ENCODE assay signal across 15 cellular contexts in the genomic region with DNA sequence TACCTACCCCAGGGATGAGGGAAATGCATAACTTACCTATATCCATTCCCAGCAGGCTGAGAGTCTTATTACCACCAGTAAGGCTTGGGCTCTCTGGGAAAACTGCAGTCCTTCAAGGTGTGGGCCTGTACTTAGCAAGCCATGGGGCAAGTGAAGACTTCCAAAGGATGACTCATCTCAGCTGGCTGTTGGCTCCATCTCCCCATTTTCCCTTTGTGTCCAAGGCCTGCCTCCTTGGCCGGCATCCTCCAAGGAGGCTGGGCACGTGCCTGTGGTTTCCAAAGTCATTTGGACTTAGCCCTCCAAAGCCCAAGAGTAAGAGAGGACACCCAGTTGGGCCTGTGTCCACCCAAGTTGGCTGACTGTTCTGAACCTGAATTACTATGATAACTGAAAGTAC.
DNase-seq lines count a peak whose midpoint lies in the region; ATAC-seq and TF ChIP-seq lines count a peak whose summit lies in the region.
"Had no signal": no experiment of that assay in that cellular context is flagged by ENCODE, and none has a peak within 500 bp of the region (broad histone marks: within the 10 kb centered on the region; RNA-seq: fewer than 3 reads in every experiment).

No MANE protein-coding gene starts in this region.

- no peaks in the 10 kb centered on the region for H3K36me3 ChIP-seq in mesenchymal stem cell (ENCODE audit: control insufficient read depth in 1 of 2, insufficient read depth in 2 of 2, low read depth in 1 of 2, low read length in 2 of 2)
- H3K36me3 ChIP-seq: BE2C, Peyer's patch had no signal

- H4K91ac ChIP-seq in mesenchymal stem cell (ENCODE audit: low read length) = peak overlapping the region; percentile 61

- H2AFZ ChIP-seq in mesenchymal stem cell (ENCODE audit: low read depth, low read length) = no peak overlapping the region

- no peak for ATAC-seq in stimulated activated naive CD8-positive, alpha-beta T cell treated with anti-CD3 and anti-CD28 coated beads, Interleukin-15, Interleukin-2, amounts not matched to agents 100 U/mL and 50 U/mL, for 24 hours
- no peak for ATAC-seq in GM21717 (IDR thresholded peaks at IDR 0.05; ENCODE audit: unreplicated experiment)
- ATAC-seq: HepG2 had no signal

- H3K14ac ChIP-seq in mesenchymal stem cell (ENCODE audit: low read length in 2 of 2) = peak overlapping the region in 1 of 2 experiments; percentile 7

- H2BK12ac ChIP-seq in mesenchymal stem cell (ENCODE audit: low read length in 2 of 2) = peak overlapping the region in 1 of 2 experiments; percentile 45

- DNase-seq in AG20443 (ENCODE audit: low spot score) = peak; percentile 21
- peak; percentile 72 for DNase-seq in M059J (ENCODE audit: low read depth)
- DNase-seq in cardiac fibroblast (ENCODE audit: low read depth in 2 of 2) = peak; percentile 11 to 63
- DNase-seq in mesenchymal stem cell = no peak
- no peak for DNase-seq in T-helper 2 cell
- DNase-seq in stimulated activated naive CD8-positive, alpha-beta T cell treated with anti-CD3 and anti-CD28 coated beads, Interleukin-15, Interleukin-2, amounts not matched to agents 100 U/mL and 50 U/mL, for 24 hours = no peak
- DNase-seq: BE2C; CD8-positive, alpha-beta memory T cell; H9; NCI-H1930; NCI-H510A; Peyer's patch; SIG-M5 had no signal

- H2BK120ac ChIP-seq in mesenchymal stem cell (ENCODE audit: low read depth, low read length) = no peak overlapping the region

- peak overlapping the region; percentile 43 to 66 for H3K18ac ChIP-seq in mesenchymal stem cell (ENCODE audit: low read depth in 1 of 2, low read length in 2 of 2)

- H3K23ac ChIP-seq in mesenchymal stem cell (ENCODE audit: low read length in 2 of 2) = no peak overlapping the region

- no peak overlapping the region for H2AK5ac ChIP-seq in mesenchymal stem cell (ENCODE audit: low read length, severe bottlenecking)

- no peaks in the 10 kb centered on the region for H3K4me1 ChIP-seq in mesenchymal stem cell (ENCODE audit: control insufficient read depth, insufficient read depth, low read depth, low read length)

- no peak overlapping the region for H2BK15ac ChIP-seq in mesenchymal stem cell (ENCODE audit: low read depth, poor library complexity, severe bottlenecking)

- no peak overlapping the region for H3K4me2 ChIP-seq in mesenchymal stem cell (ENCODE audit: low read length, poor library complexity, severe bottlenecking)

- H3K4me3 ChIP-seq in cardiac fibroblast (replicated peaks in 1 of 2; ENCODE audit: low read depth in 2 of 2, low read length in 2 of 2) (no peak overlapping the region), mesenchymal stem cell (ENCODE audit: insufficient read depth in 1 of 2, low read depth in 1 of 2, low read length in 2 of 2) (no peak overlapping the region)
- H3K4me3 ChIP-seq: Peyer's patch had no signal

- H3K27me3 ChIP-seq in mesenchymal stem cell (ENCODE audit: control insufficient read depth in 1 of 2, insufficient read depth in 1 of 2, low read length in 2 of 2) = peaks cover 0 to 13% of the 10 kb centered on the region in 2 experiments
- H3K27me3 ChIP-seq: BE2C, Peyer's patch had no signal

- no peak overlapping the region for H3K27ac ChIP-seq in mesenchymal stem cell (ENCODE audit: low read length, poor library complexity, severe bottlenecking)
- H3K27ac ChIP-seq: Peyer's patch had no signal

- no peaks in the 10 kb centered on the region for H3K79me1 ChIP-seq in mesenchymal stem cell (replicated peaks; ENCODE audit: low read length, poor library complexity, severe bottlenecking)

- peak overlapping the region; percentile 37 for H4K8ac ChIP-seq in mesenchymal stem cell (ENCODE audit: low read length)

- H3K4ac ChIP-seq in mesenchymal stem cell (ENCODE audit: low read depth in 1 of 2, low read length in 2 of 2) = no peak overlapping the region

- H3K9ac ChIP-seq in mesenchymal stem cell (ENCODE audit: low read length) = no peak overlapping the region

- TF ChIP-seq CTCF in cardiac fibroblast (IDR thresholded peaks at IDR 0.05; ENCODE audit: low read depth, low read length) = no peak

- no peaks in the 10 kb centered on the region for H3K9me3 ChIP-seq in mesenchymal stem cell (ENCODE audit: control insufficient read depth, low read length)
- H3K9me3 ChIP-seq: BE2C, Peyer's patch had no signal

- H2BK5ac ChIP-seq in mesenchymal stem cell (ENCODE audit: low read depth, low read length, poor library complexity, severe bottlenecking) = no peak overlapping the region

- WGBS in mesenchymal stem cell = 91% methylated on average over 2 of the region's 2 CpGs

Comparison
In these comparisons a context has a peak if more than half of its experiments do, and no peak if none do; other contexts are left out.
1. DNase-seq: peak in AG20443 (single experiment), M059J (single experiment) and cardiac fibroblast (2 of 2); none in mesenchymal stem cell (single experiment), T-helper 2 cell (0 of 5) and stimulated activated naive CD8-positive, alpha-beta T cell treated with anti-CD3 and anti-CD28 coated beads, Interleukin-15, Interleukin-2, amounts not matched to agents 100 U/mL and 50 U/mL, for 24 hours (single experiment).